ENCODE assay signal across 18 cellular contexts in the genomic region with DNA sequence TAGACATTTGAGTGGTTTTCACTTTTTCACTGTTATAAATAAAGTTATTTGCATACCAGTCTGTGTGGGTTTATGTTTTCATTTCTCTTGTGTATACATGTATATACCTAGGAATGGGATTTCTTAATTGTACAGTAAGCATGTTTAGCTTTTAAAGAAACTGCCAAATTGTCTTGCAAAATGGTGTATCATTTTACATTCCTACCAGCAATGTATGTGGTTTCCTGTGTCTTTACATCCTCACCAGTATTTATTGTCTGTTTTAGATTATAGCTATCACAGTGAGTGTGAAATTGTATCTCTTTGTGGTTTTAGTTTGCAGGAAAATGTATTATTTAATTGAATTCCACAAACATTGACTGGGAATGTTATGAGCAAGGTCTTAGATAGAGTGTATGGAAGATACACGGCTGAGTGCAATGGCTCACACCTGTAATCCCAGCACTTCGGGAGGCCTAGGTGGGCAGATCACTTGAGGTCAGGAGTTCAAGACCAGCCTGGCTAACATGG. TPM values are rescaled to one million over a fixed set of nuclear protein-coding genes. Genes with fewer than 3 reads are reported as not detected.
A peak's percentile ranks its signal among the peaks of the same experiment; 100 is the strongest.
DNase-seq lines count a peak whose midpoint lies in the region; ATAC-seq and TF ChIP-seq lines count a peak whose summit lies in the region.
"Had no signal": no experiment of that assay in that cellular context is flagged by ENCODE, and none has a peak within 500 bp of the region (broad histone marks: within the 10 kb centered on the region; RNA-seq: fewer than 3 reads in every experiment).

No MANE protein-coding gene starts in this region.

- H3F3A ChIP-seq in PC-3 (ENCODE audit: low read length, unreplicated experiment) = no peaks in the 10 kb centered on the region

- no peak for DNase-seq in activated T-cell treated with anti-CD3 and anti-CD28 coated beads, Interleukin-2, amount 50 U/mL, for 72 hours
- no peak for DNase-seq in activated T-cell treated with anti-CD3 and anti-CD28 coated beads for 4 hours
- peak; percentile 11 for DNase-seq in PC-3
- DNase-seq in cardiac fibroblast (ENCODE audit: low read depth in 2 of 2) = peak; percentile 27 to 29
- DNase-seq in sigmoid colon = no peak
- no peak for DNase-seq in GM13976 (ENCODE audit: low spot score)
- DNase-seq in RWPE1 (ENCODE audit: low spot score) = no peak
- DNase-seq: DMS153; effector memory CD4-positive, alpha-beta T cell; head of caudate nucleus; kidney glomerular epithelial cell; mucosa of descending colon; NCI-H2029 treated with DMSO at 0.1 percent for 48 hours; SHP77 treated with DMSO at 0.1 percent for 48 hours; stimulated activated CD4-positive, alpha-beta T cell treated with anti-CD3 and anti-CD28 coated beads, Interleukin-15, amount 100 ng/mL, for 24 hours; tibial artery had no signal

- TF ChIP-seq CTCF in PC-3 (conservative IDR thresholded peaks at IDR 0.05; ENCODE audit: low read depth, low read length) = no peak
- no peak for TF ChIP-seq CTCF in cardiac fibroblast (IDR thresholded peaks at IDR 0.05; ENCODE audit: low read depth, low read length)
- no peak for TF ChIP-seq CTCF in sigmoid colon (IDR thresholded peaks at IDR 0.05)
- TF ChIP-seq CTCF in GM13976 (IDR thresholded peaks at IDR 0.05; ENCODE audit: borderline replicate concordance, control extremely low read depth, extremely low read depth, insufficient read depth, missing control alignments) = no peak
- no peak for TF ChIP-seq CTCF in RWPE1 (conservative IDR thresholded peaks at IDR 0.05; ENCODE audit: low read depth)

- no peaks in the 10 kb centered on the region for H3K9me2 ChIP-seq in PC-3 (replicated peaks; ENCODE audit: low read length)

- CTCF ChIA-PET in PC-3 (lab: Charles Lee) = interaction anchor here (0.7 kb wide), 1 partner anchor 156 kb away, joined by 3 read pairs; no protein-coding TSS in a partner anchor
- CTCF ChIA-PET in RWPE1 (lab: Yijun Ruan, JAX) = interaction anchor here (0.6 kb wide), 1 partner anchor 151 kb away, joined by 3 read pairs; no protein-coding TSS in a partner anchor

- TF ChIP-seq EP300 in sigmoid colon (IDR thresholded peaks at IDR 0.05) = no peak

- no peaks in the 10 kb centered on the region for H3K4me1 ChIP-seq in PC-3 (ENCODE audit: insufficient read depth, low read length)
- peaks cover 0 to 58% (median 37%) of the 10 kb centered on the region in 4 donors for H3K4me1 ChIP-seq in sigmoid colon
- H3K4me1 ChIP-seq: ascending aorta had no signal

- H3K27me3 ChIP-seq in PC-3 (ENCODE audit: low read length) (no peaks in the 10 kb centered on the region), sigmoid colon (no peaks in the 10 kb centered on the region)
- H3K27me3 ChIP-seq: ascending aorta, tibial artery had no signal

- H3K27ac ChIP-seq in PC-3 (ENCODE audit: low read length) (no peak overlapping the region), sigmoid colon (peak overlapping the region in 3 of 4 donors; percentile 50 to 82 (median 64)), RWPE1 (no peak overlapping the region)

- H3K4me1 Mint-ChIP-seq in activated T-cell treated with anti-CD3 and anti-CD28 coated beads, Interleukin-2, amount 50 U/mL, for 72 hours (ENCODE audit: low read depth) = peaks cover 67% of the 10 kb centered on the region

- no peak overlapping the region for H3K9ac ChIP-seq in PC-3 (ENCODE audit: low read length)

- no peak overlapping the region for H2AFZ ChIP-seq in PC-3 (ENCODE audit: low read length)

- no peak overlapping the region for H3K4me2 ChIP-seq in PC-3 (ENCODE audit: low read length)

- TF ChIP-seq POLR2A in sigmoid colon (IDR thresholded peaks at IDR 0.05) = no peak

- WGBS in sigmoid colon, 2 donors = 79 to 88% methylated on average over 2 of the region's 2 CpGs

- POLR2A ChIA-PET in PC-3 (lab: Charles Lee; ENCODE audit: unreplicated experiment) = no interaction called here
- POLR2A ChIA-PET in RWPE1 (lab: Yijun Ruan, JAX; ENCODE audit: low non-redundant PET) = no interaction called here

- no TSS peak for BruUV-seq in PC-3 (replicated peaks; lab: Mats Ljungman, UMichigan)

- peak overlapping the region in 1 of 2 donors; percentile 53 for H3K4me3 Mint-ChIP-seq in activated T-cell treated with anti-CD3 and anti-CD28 coated beads, Interleukin-2, amount 50 U/mL, for 72 hours

- H4K20me1 ChIP-seq in PC-3 (ENCODE audit: low read length) = no peaks in the 10 kb centered on the region

- H3K9me3 Mint-ChIP-seq in activated T-cell treated with anti-CD3 and anti-CD28 coated beads, Interleukin-2, amount 50 U/mL, for 72 hours = no peaks in the 10 kb centered on the region

- H3K79me2 ChIP-seq in PC-3 (ENCODE audit: low read length) = no peaks in the 10 kb centered on the region

- peak overlapping the region; percentile 74 for H3K27ac Mint-ChIP-seq in activated T-cell treated with anti-CD3 and anti-CD28 coated beads, Interleukin-2, amount 50 U/mL, for 72 hours

- no peaks in the 10 kb centered on the region for H3K27me3 Mint-ChIP-seq in activated T-cell treated with anti-CD3 and anti-CD28 coated beads, Interleukin-2, amount 50 U/mL, for 72 hours (ENCODE audit: low read depth)

- H3K4me3 ChIP-seq in PC-3 (ENCODE audit: low read length) = no peak overlapping the region
- H3K4me3 ChIP-seq in cardiac fibroblast (replicated peaks in 1 of 2; ENCODE audit: low read depth in 2 of 2, low read length in 2 of 2) = no peak overlapping the region
- H3K4me3 ChIP-seq in sigmoid colon = no peak overlapping the region
- H3K4me3 ChIP-seq: ascending aorta, mucosa of descending colon, tibial artery had no signal

- no peaks in the 10 kb centered on the region for H3K36me3 ChIP-seq in PC-3 (ENCODE audit: low read depth, low read length)
- peaks cover 0 to 23% (median 1%) of the 10 kb centered on the region in 4 donors for H3K36me3 ChIP-seq in sigmoid colon

- in situ Hi-C loops in GM13976 (cut with MboI; ENCODE audit: low sequenced_read_pairs, unreplicated experiment) = loop anchor here (10.0 kb wide), 1 partner anchor 167 kb away; no protein-coding TSS in a partner anchor

- H3K36me3 Mint-ChIP-seq in activated T-cell treated with anti-CD3 and anti-CD28 coated beads, Interleukin-2, amount 50 U/mL, for 72 hours (ENCODE audit: insufficient read depth in 2 of 2) = peaks cover 6 to 15% of the 10 kb centered on the region in 2 donors

- ATAC-seq in activated T-cell treated with anti-CD3 and anti-CD28 coated beads, Interleukin-2, amount 50 U/mL, for 72 hours (replicated peaks in 1 of 2) = no peak
- ATAC-seq in PC-3 (peak; percentile 42), HG03521 (IDR thresholded peaks at IDR 0.05; ENCODE audit: unreplicated experiment) (no peak)
- ATAC-seq: mucosa of descending colon had no signal

- intact Hi-C loops in PC-3 (cut with micrococcal nuclease) (loop anchor here (10.0 kb wide), 1 partner anchor 273 kb away; no protein-coding TSS in a partner anchor), sigmoid colon (cut with DNase I) (no loop called here)

- H3K9me3 ChIP-seq in PC-3 (ENCODE audit: low read length) (no peaks in the 10 kb centered on the region), sigmoid colon (no peaks in the 10 kb centered on the region)
- H3K9me3 ChIP-seq: ascending aorta, mucosa of descending colon, tibial artery had no signal

RNA-seq across cellular contexts. Expression of a gene that starts 57.3 kb away (rescaled TPM):
- 100 to 1,000 TPM; 169 to 292 TPM for total RNA-seq in activated T-cell treated with anti-CD3 and anti-CD28 coated beads, Interleukin-2, amount 50 U/mL, for 72 hours
- total RNA-seq in PC-3 (2014; rRNA removed) = 103 and 146 TPM in 2 replicates
- 100 to 1,000 TPM; 292 to 657 (median 428) TPM for total RNA-seq in sigmoid colon
- polyA plus RNA-seq in sigmoid colon = 10 to 100 TPM; 16.0 to 74.1 (median 18.0) TPM

Comparison
In these comparisons a context has a peak if more than half of its experiments do, and no peak if none do; other contexts are left out.
1. DNase-seq: peak in PC-3 (single experiment) and cardiac fibroblast (2 of 2); none in activated T-cell treated with anti-CD3 and anti-CD28 coated beads, Interleukin-2, amount 50 U/mL, for 72 hours (0 of 2), activated T-cell treated with anti-CD3 and anti-CD28 coated beads for 4 hours (single experiment), sigmoid colon (single experiment), GM13976 (single experiment) and RWPE1 (single experiment).
2. H3K27ac ChIP-seq: peak in sigmoid colon (3 of 4); none in PC-3 (single experiment) and RWPE1 (single experiment).